Comparison of ENCODE assay signal across 32 cellular contexts in genomic region chr12:18601962-18602361, GRCh38.
"Had no signal": no experiment of that assay in that cellular context is flagged by ENCODE, and none has a peak within 500 bp of the region (broad histone marks: within the 10 kb centered on the region; RNA-seq: fewer than 3 reads in every experiment).

No MANE protein-coding gene starts in this region.

- H3K36me3 ChIP-seq: adrenal gland, breast epithelium, MG63 had no signal

- H3K27ac Mint-ChIP-seq: activated CD4-positive, alpha-beta memory T cell treated with anti-CD3 and anti-CD28 coated beads for 36 hours; activated CD4-positive, alpha-beta T cell treated with anti-CD3 and anti-CD28 coated beads for 36 hours; activated naive CD4-positive, alpha-beta T cell treated with anti-CD3 and anti-CD28 coated beads for 36 hours; activated naive CD4-positive, alpha-beta T cell treated with anti-CD3 and anti-CD28 coated beads, Interleukin-2, amount 50 U/mL, for 72 hours; activated T-helper 1 cell treated with anti-CD3 and anti-CD28 coated beads, Interleukin-12 subunit alpha, Interleukin-12 subunit beta, Interleukin-2, Interleukin-4 antibody, amounts not matched to agents 30 ng/mL and 10 ng/mL and 1 ng/mL, durations not matched to agents 14 hours and 24 hours and 36 hours had no signal

- H3K4me1 ChIP-seq: adrenal gland, body of pancreas, breast epithelium had no signal

- H3K27ac ChIP-seq: adrenal gland, body of pancreas, breast epithelium, RWPE1 had no signal

- H3K36me3 Mint-ChIP-seq: activated CD4-positive, alpha-beta memory T cell treated with anti-CD3 and anti-CD28 coated beads for 36 hours had no signal

- H3K4me3 Mint-ChIP-seq: activated CD4-positive, alpha-beta memory T cell treated with anti-CD3 and anti-CD28 coated beads for 36 hours; activated CD4-positive, alpha-beta T cell treated with anti-CD3 and anti-CD28 coated beads for 36 hours; activated naive CD4-positive, alpha-beta T cell treated with anti-CD3 and anti-CD28 coated beads for 36 hours; activated T-cell treated with anti-CD3 and anti-CD28 coated beads, Interleukin-2, amount 50 U/mL, for 4 hours; activated T-helper 1 cell treated with anti-CD3 and anti-CD28 coated beads, Interleukin-12 subunit alpha, Interleukin-12 subunit beta, Interleukin-2, Interleukin-4 antibody, amounts not matched to agents 30 ng/mL and 10 ng/mL and 1 ng/mL, durations not matched to agents 14 hours and 24 hours and 36 hours had no signal

- H3K27me3 Mint-ChIP-seq: activated CD4-positive, alpha-beta memory T cell treated with anti-CD3 and anti-CD28 coated beads for 36 hours; activated CD4-positive, alpha-beta T cell treated with anti-CD3 and anti-CD28 coated beads for 36 hours had no signal

- DNase-seq: activated CD4-positive, alpha-beta memory T cell treated with anti-CD3 and anti-CD28 coated beads for 36 hours; activated CD4-positive, alpha-beta T cell treated with anti-CD3 and anti-CD28 coated beads for 36 hours; activated CD4-positive, alpha-beta T cell treated with anti-CD3 and anti-CD28 coated beads, Interleukin-2, amount 50 U/mL, for 1 hour; activated CD8-positive, alpha-beta memory T cell treated with anti-CD3 and anti-CD28 coated beads, Interleukin-2, amount 50 U/mL, for 4 hours; activated gamma-delta T cell treated with Interleukin-2 at 50 U/mL for 16 hours; activated naive CD4-positive, alpha-beta T cell treated with anti-CD3 and anti-CD28 coated beads for 36 hours; activated T-cell treated with anti-CD3 and anti-CD28 coated beads for 4 hours; activated T-cell treated with anti-CD3 and anti-CD28 coated beads, Interleukin-2, amount 50 U/mL, for 4 hours; adrenal gland; body of pancreas; caudate nucleus; Kasumi-1; KG1; MG63; NCI-H1048; NCI-H1105 treated with DMSO at 0.1 percent for 48 hours; NCI-H1436; NCI-H1694; NCI-H1930; NCI-H2081 treated with DMSO at 0.1 percent for 48 hours; NCI-H226; NCI-H446 treated with DMSO at 0.1 percent for 48 hours; NCI-H524 treated with DMSO at 0.1 percent for 48 hours; NCI-H748 treated with DMSO at 0.1 percent for 48 hours; NK-92 treated with Interleukin-12 subunit alpha and Interleukin-12 subunit beta, amount 100 ng/mL, for 24 hours; PC-3; Right ventricle myocardium superior had no signal

- H3K4me3 ChIP-seq: adrenal gland, body of pancreas, breast epithelium, MG63 had no signal

- H3K4me1 Mint-ChIP-seq: activated CD4-positive, alpha-beta T cell treated with anti-CD3 and anti-CD28 coated beads for 36 hours had no signal

- H3K9me3 ChIP-seq: body of pancreas, breast epithelium, MG63 had no signal

- H3K27me3 ChIP-seq: adrenal gland, body of pancreas, breast epithelium, MG63 had no signal

- ATAC-seq: activated CD4-positive, alpha-beta T cell treated with anti-CD3 and anti-CD28 coated beads for 36 hours; activated CD4-positive, CD25-positive, alpha-beta regulatory T cell treated with anti-CD3 and anti-CD28 coated beads, Interleukin-2, amount 50 U/mL, for 24 hours; activated naive CD4-positive, alpha-beta T cell treated with anti-CD3 and anti-CD28 coated beads, Interleukin-2, amount 50 U/mL, for 72 hours; activated T-cell treated with anti-CD3 and anti-CD28 coated beads, Interleukin-2, amount 50 U/mL, for 4 hours; body of pancreas; PC-3 had no signal
